In genomic region chr19:8580710-8581281, GRCh38 we compare ENCODE assay signal across 8 cellular contexts. TPM values are rescaled to one million over a fixed set of nuclear protein-coding genes. Genes with fewer than 3 reads are reported as not detected.
DNase-seq lines count a peak whose midpoint lies in the region; ATAC-seq and TF ChIP-seq lines count a peak whose summit lies in the region.

No MANE protein-coding gene starts in this region.

- no peak overlapping the region for H3K4me2 ChIP-seq in osteoblast (ENCODE audit: insufficient read depth, low read length)

- H3K27ac ChIP-seq in foreskin keratinocyte (no peak overlapping the region), osteoblast (ENCODE audit: low read depth, low read length) (no peak overlapping the region), tibial nerve (no peak overlapping the region)

- H4K20me1 ChIP-seq in osteoblast (ENCODE audit: insufficient read depth, low read length) = no peaks in the 10 kb centered on the region

- peaks cover under 1% of the 10 kb centered on the region for H3K36me3 Mint-ChIP-seq in activated T-helper 2 cell treated with anti-CD3 and anti-CD28 coated beads, Interferon-gamma antibody, Interleukin-2, Interleukin-4, amounts not matched to agents 10 μg/mL and 5 μg/mL and 100 μg/mL, durations not matched to agents 14 hours and 24 hours and 36 hours (ENCODE audit: low read depth)

- H3K4me1 ChIP-seq in foreskin keratinocyte (no peaks in the 10 kb centered on the region), osteoblast (ENCODE audit: insufficient read depth, low read length) (no peaks in the 10 kb centered on the region), tibial nerve (peaks cover 0 to 23% (median 14%) of the 10 kb centered on the region in 4 donors)

- H3K4me3 ChIP-seq in osteoblast (ENCODE audit: insufficient read depth, low read length) (no peak overlapping the region), tibial nerve (no peak overlapping the region)

- peaks cover 23% of the 10 kb centered on the region for H3K4me1 Mint-ChIP-seq in activated T-helper 2 cell treated with anti-CD3 and anti-CD28 coated beads, Interferon-gamma antibody, Interleukin-2, Interleukin-4, amounts not matched to agents 10 μg/mL and 5 μg/mL and 100 μg/mL, durations not matched to agents 14 hours and 24 hours and 36 hours (ENCODE audit: low read depth)

- H3K27me3 Mint-ChIP-seq in activated T-helper 2 cell treated with anti-CD3 and anti-CD28 coated beads, Interferon-gamma antibody, Interleukin-2, Interleukin-4, amounts not matched to agents 10 μg/mL and 5 μg/mL and 100 μg/mL, durations not matched to agents 14 hours and 24 hours and 36 hours (ENCODE audit: low read depth) = peaks cover 4% of the 10 kb centered on the region

- TF ChIP-seq CTCF in foreskin keratinocyte (conservative IDR thresholded peaks at IDR 0.05) = peak; percentile 98
- TF ChIP-seq CTCF in osteoblast (IDR thresholded peaks at IDR 0.05; ENCODE audit: extremely low read depth, low read depth, low read length) = peak; percentile 98
- peak; percentile 99 to 100 (median 99) for TF ChIP-seq CTCF in tibial nerve (IDR thresholded peaks at IDR 0.05)

- TF ChIP-seq POLR2A in tibial nerve (IDR thresholded peaks at IDR 0.05) = no peak

- H3K9me3 Mint-ChIP-seq in activated T-helper 2 cell treated with anti-CD3 and anti-CD28 coated beads, Interferon-gamma antibody, Interleukin-2, Interleukin-4, amounts not matched to agents 10 μg/mL and 5 μg/mL and 100 μg/mL, durations not matched to agents 14 hours and 24 hours and 36 hours = no peaks in the 10 kb centered on the region

- intact Hi-C loops in activated T-helper 2 cell treated with anti-CD3 and anti-CD28 coated beads, Interferon-gamma antibody, Interleukin-2, Interleukin-4, amounts not matched to agents 10 μg/mL and 5 μg/mL and 100 μg/mL, durations not matched to agents 14 hours and 24 hours and 36 hours (cut with micrococcal nuclease) = loop anchor here (10.0 kb wide), 1 partner anchor 166 kb away; the partner anchor contains the start of gene MARCHF2

- H3K9me3 ChIP-seq in osteoblast (ENCODE audit: low read depth, low read length) (no peaks in the 10 kb centered on the region), tibial nerve (no peaks in the 10 kb centered on the region)

- H3K27ac Mint-ChIP-seq in activated T-helper 2 cell treated with anti-CD3 and anti-CD28 coated beads, Interferon-gamma antibody, Interleukin-2, Interleukin-4, amounts not matched to agents 10 μg/mL and 5 μg/mL and 100 μg/mL, durations not matched to agents 14 hours and 24 hours and 36 hours = no peak overlapping the region

- H3K79me2 ChIP-seq in osteoblast (ENCODE audit: insufficient read depth, low read length) = no peaks in the 10 kb centered on the region

- WGBS in tibial nerve, 2 donors = 6 to 7% methylated on average over 18 to 21 of the region's 21 CpGs

- no peak for TF ChIP-seq EP300 in tibial nerve (IDR thresholded peaks at IDR 0.05)

- H3K27me3 ChIP-seq in foreskin keratinocyte = no peaks in the 10 kb centered on the region
- peaks cover 3% of the 10 kb centered on the region for H3K27me3 ChIP-seq in osteoblast (ENCODE audit: insufficient read depth, low read length)
- no peaks in the 10 kb centered on the region for H3K27me3 ChIP-seq in tibial nerve

- DNase-seq in GM03348 (ENCODE audit: low spot score) = peak; percentile 88
- DNase-seq in HuH-7 (ENCODE audit: low spot score) = peak; percentile 77
- DNase-seq in SHP77 (lab: John Stamatoyannopoulos, UW) = peak; percentile 68 to 76
- DNase-seq in activated T-helper 2 cell treated with anti-CD3 and anti-CD28 coated beads, Interferon-gamma antibody, Interleukin-2, Interleukin-4, amounts not matched to agents 10 μg/mL and 5 μg/mL and 100 μg/mL, durations not matched to agents 14 hours and 24 hours and 36 hours (ENCODE audit: low spot score) = peak; percentile 78
- peak in 1 of 2 donors; percentile 11 for DNase-seq in foreskin keratinocyte
- peak; percentile 96 for DNase-seq in osteoblast (ENCODE audit: insufficient read length, low spot score, missing footprints)
- DNase-seq in tibial nerve (ENCODE audit: low spot score in 2 of 2) = peak; percentile 67 to 87

- no peak overlapping the region for H3K4me3 Mint-ChIP-seq in activated T-helper 2 cell treated with anti-CD3 and anti-CD28 coated beads, Interferon-gamma antibody, Interleukin-2, Interleukin-4, amounts not matched to agents 10 μg/mL and 5 μg/mL and 100 μg/mL, durations not matched to agents 14 hours and 24 hours and 36 hours (ENCODE audit: low read depth)

- H2AFZ ChIP-seq in osteoblast (ENCODE audit: low read length) = no peak overlapping the region

- ATAC-seq in foreskin keratinocyte (peak; percentile 35), GM18520 (IDR thresholded peaks at IDR 0.05; ENCODE audit: unreplicated experiment) (no peak)

- no peaks in the 10 kb centered on the region for H3K36me3 ChIP-seq in osteoblast (ENCODE audit: insufficient read depth, low read length)
- H3K36me3 ChIP-seq in tibial nerve = peaks cover 0 to 17% (median 0%) of the 10 kb centered on the region in 3 donors

RNA-seq across cellular contexts. Expression of gene MYO1F, which starts 3.6 kb away (rescaled TPM):
- total RNA-seq in activated T-helper 2 cell treated with anti-CD3 and anti-CD28 coated beads, Interferon-gamma antibody, Interleukin-2, Interleukin-4, amounts not matched to agents 10 μg/mL and 5 μg/mL and 100 μg/mL, durations not matched to agents 14 hours and 24 hours and 36 hours = 43.9 and 47.4 TPM in 2 replicates
- 0.07 and 0.11 TPM in 2 replicates for total RNA-seq in foreskin keratinocyte
- polyA plus RNA-seq in foreskin keratinocyte = 0.10 and 0.17 TPM in 2 replicates
- total RNA-seq in osteoblast = under 0.01 and 0.72 TPM in 2 replicates
- 10 to 100 TPM; 20.3 to 61.5 (median 21.7) TPM for total RNA-seq in tibial nerve

RNA-seq across cellular contexts. Expression of gene ADAMTS10, which starts 29.7 kb away (rescaled TPM):
- 0.71 and 0.80 TPM in 2 replicates for total RNA-seq in activated T-helper 2 cell treated with anti-CD3 and anti-CD28 coated beads, Interferon-gamma antibody, Interleukin-2, Interleukin-4, amounts not matched to agents 10 μg/mL and 5 μg/mL and 100 μg/mL, durations not matched to agents 14 hours and 24 hours and 36 hours
- total RNA-seq in foreskin keratinocyte (not detected in 2 replicates), osteoblast (49.6 and 56.3 TPM in 2 replicates), tibial nerve (100 to 1,000 TPM in 1 of 4 donors, 10 to 100 TPM in 3; 37.3 to 140 (median 66.6) TPM)
- not detected in 2 replicates for polyA plus RNA-seq in foreskin keratinocyte

RNA-seq across cellular contexts. Expression of gene NFILZ, which starts 49.6 kb away (rescaled TPM):
- total RNA-seq in activated T-helper 2 cell treated with anti-CD3 and anti-CD28 coated beads, Interferon-gamma antibody, Interleukin-2, Interleukin-4, amounts not matched to agents 10 μg/mL and 5 μg/mL and 100 μg/mL, durations not matched to agents 14 hours and 24 hours and 36 hours = not detected in 2 replicates
- total RNA-seq in foreskin keratinocyte (not detected in 2 replicates), osteoblast (not detected in 2 replicates), tibial nerve (not detected)
- polyA plus RNA-seq in foreskin keratinocyte = not detected in 2 replicates

Comparison
In these comparisons a context has a peak if more than half of its experiments do, and no peak if none do; other contexts are left out.
1. RNA of gene MYO1F, which starts 3.6 kb away (total RNA-seq): 43.9 to 47.4 TPM in activated T-helper 2 cell treated with anti-CD3 and anti-CD28 coated beads, Interferon-gamma antibody, Interleukin-2, Interleukin-4, amounts not matched to agents 10 μg/mL and 5 μg/mL and 100 μg/mL, durations not matched to agents 14 hours and 24 hours and 36 hours and 20.3 to 61.5 TPM in tibial nerve; under 0.01 to 0.72 TPM in osteoblast and 0.07 to 0.11 TPM in foreskin keratinocyte; every median in the first group is over 10 times any median in the second.
2. RNA of gene ADAMTS10, which starts 29.7 kb away (total RNA-seq): 37.3 to 140 TPM in tibial nerve and 49.6 to 56.3 TPM in osteoblast; 0.71 to 0.80 TPM in activated T-helper 2 cell treated with anti-CD3 and anti-CD28 coated beads, Interferon-gamma antibody, Interleukin-2, Interleukin-4, amounts not matched to agents 10 μg/mL and 5 μg/mL and 100 μg/mL, durations not matched to agents 14 hours and 24 hours and 36 hours and not detected in foreskin keratinocyte; every median in the first group is over 10 times any median in the second.
3. Peak in every context shown above with its lines, with median percentiles within 50 percentile points of each other: CTCF ChIP-seq.